In genomic region chr7:2613113-2613925, GRCh38 we compare ENCODE assay signal across 13 cellular contexts. TPM values are rescaled to one million over a fixed set of nuclear protein-coding genes. Genes with fewer than 3 reads are reported as not detected.
DNase-seq lines count a peak whose midpoint lies in the region; ATAC-seq and TF ChIP-seq lines count a peak whose summit lies in the region.
"Had no signal": no experiment of that assay in that cellular context is flagged by ENCODE, and none has a peak within 500 bp of the region (broad histone marks: within the 10 kb centered on the region; RNA-seq: fewer than 3 reads in every experiment).

No MANE protein-coding gene starts in this region.

- H3K9me3 ChIP-seq in HCT116 (ENCODE audit: control insufficient read depth in 1 of 2, insufficient read depth in 1 of 2, low read depth in 1 of 2, low read length in 2 of 2) = no peaks in the 10 kb centered on the region
- no peaks in the 10 kb centered on the region for H3K9me3 ChIP-seq in OCI-LY7 (ENCODE audit: low read length)
- no peaks in the 10 kb centered on the region for H3K9me3 ChIP-seq in heart right ventricle
- H3K9me3 ChIP-seq: breast epithelium had no signal

- H3K36me3 ChIP-seq in HCT116 (ENCODE audit: control insufficient read depth in 1 of 2, insufficient read depth in 2 of 2, low read length in 2 of 2) (no peaks in the 10 kb centered on the region), OCI-LY7 (ENCODE audit: insufficient read depth, low read length) (no peaks in the 10 kb centered on the region), heart right ventricle (no peaks in the 10 kb centered on the region)
- H3K36me3 ChIP-seq: breast epithelium had no signal

- H3K4me2 ChIP-seq in HCT116 (ENCODE audit: low read length) (no peak overlapping the region), OCI-LY7 (ENCODE audit: low read length) (peak overlapping the region; percentile 39)

- H3K4me1 ChIP-seq in HCT116 (ENCODE audit: control insufficient read depth in 1 of 2, insufficient read depth in 2 of 2, low read length in 2 of 2) (peaks cover 3 to 11% of the 10 kb centered on the region in 2 experiments; a peak in 3 of 4 replicates), OCI-LY7 (ENCODE audit: insufficient read depth, low read length, poor library complexity, severe bottlenecking) (peaks cover 26% of the 10 kb centered on the region), heart right ventricle (peaks cover 16 to 65% (median 40%) of the 10 kb centered on the region in 9 donors)

- DNase-seq in HCT116 (ENCODE audit: low read depth, low spot score) = no peak
- DNase-seq in OCI-LY7 (ENCODE audit: low spot score) = peak; percentile 59
- DNase-seq in heart right ventricle = no peak
- no peak for DNase-seq in hippocampal formation (lab: John Stamatoyannopoulos, UW)
- no peak for DNase-seq in HuH-7 (ENCODE audit: low spot score)
- DNase-seq in hepatic stellate cell (ENCODE audit: low spot score) = no peak
- DNase-seq: activated CD4-positive, CD25-positive, alpha-beta regulatory T cell; immature natural killer cell; NCI-H2081 treated with DMSO at 0.1 percent for 48 hours had no signal

- H3K79me2 ChIP-seq in HCT116 (ENCODE audit: insufficient read depth, low read length) (no peaks in the 10 kb centered on the region), OCI-LY7 (ENCODE audit: insufficient read depth, low read depth, low read length) (no peaks in the 10 kb centered on the region)

- H3K36me3 Mint-ChIP-seq in stimulated activated memory B cell treated with anti-CD40 and anti-IgM and Interleukin-4, amounts not matched to agents 10 μg/mL and 1 μg/mL and 100 μg/mL, for 72 hours = no peaks in the 10 kb centered on the region

- H3K4me1 Mint-ChIP-seq in stimulated activated memory B cell treated with anti-CD40 and anti-IgM and Interleukin-4, amounts not matched to agents 10 μg/mL and 1 μg/mL and 100 μg/mL, for 72 hours = peaks cover 41% of the 10 kb centered on the region

- intact Hi-C loops in HCT116 (cut with micrococcal nuclease) (no loop called here), OCI-LY7 (cut with micrococcal nuclease; ENCODE audit: unreplicated experiment) (loop anchor here (2.0 to 5.0 kb wide), 2 partner anchors 31 to 46 kb away; no protein-coding TSS in a partner anchor), heart right ventricle (cut with DNase I) (loop anchor here in 1 of 10 donors (2.0 kb wide), 1 partner anchor 49 kb away; no protein-coding TSS in a partner anchor)

- H3K27ac ChIP-seq in HCT116 (ENCODE audit: low read depth, low read length) = no peak overlapping the region
- H3K27ac ChIP-seq in OCI-LY7 (ENCODE audit: low read depth, low read length, poor library complexity, severe bottlenecking) = no peak overlapping the region
- H3K27ac ChIP-seq in heart right ventricle = peak overlapping the region; percentile 40 to 89 (median 76)

- H2AFZ ChIP-seq in HCT116 (ENCODE audit: low read depth, low read length, poor library complexity, severe bottlenecking) = no peak overlapping the region
- no peak overlapping the region; the same call in 1 of the 2 replicates for H2AFZ ChIP-seq in OCI-LY7 (ENCODE audit: low read length)

- H4K20me1 ChIP-seq in HCT116 (ENCODE audit: insufficient read depth) (no peaks in the 10 kb centered on the region), OCI-LY7 (ENCODE audit: insufficient read depth, low read length) (no peaks in the 10 kb centered on the region)

- H3K27ac Mint-ChIP-seq in stimulated activated memory B cell treated with anti-CD40 and anti-IgM and Interleukin-4, amounts not matched to agents 10 μg/mL and 1 μg/mL and 100 μg/mL, for 72 hours = peak overlapping the region; percentile 21
- H3K27ac Mint-ChIP-seq: activated T-cell treated with anti-CD3 and anti-CD28 coated beads, Interleukin-2, amount 50 U/mL, for 72 hours; immature natural killer cell had no signal

- peaks cover 9% of the 10 kb centered on the region for H3K27me3 Mint-ChIP-seq in stimulated activated memory B cell treated with anti-CD40 and anti-IgM and Interleukin-4, amounts not matched to agents 10 μg/mL and 1 μg/mL and 100 μg/mL, for 72 hours

- H3K9me3 Mint-ChIP-seq in stimulated activated memory B cell treated with anti-CD40 and anti-IgM and Interleukin-4, amounts not matched to agents 10 μg/mL and 1 μg/mL and 100 μg/mL, for 72 hours = no peaks in the 10 kb centered on the region
- H3K9me3 Mint-ChIP-seq: activated T-cell treated with anti-CD3 and anti-CD28 coated beads, Interleukin-2, amount 50 U/mL, for 72 hours; immature natural killer cell had no signal

- POLR2A ChIA-PET in HCT116 (lab: Charles Lee) = interaction anchor here (0.6 to 0.8 kb wide), 2 partner anchors 18 to 58 kb away, joined by 3 to 6 read pairs; no protein-coding TSS in a partner anchor
- POLR2A ChIA-PET in OCI-LY7 (lab: Charles Lee) = interaction anchor here (0.7 to 1.4 kb wide), 5 partner anchors 11 to 281 kb away, joined by 3 to 9 read pairs (median 3); no protein-coding TSS in a partner anchor

- TF ChIP-seq POLR2A in HCT116 (IDR thresholded peaks at IDR 0.05; ENCODE audit: borderline replicate concordance, extremely low read depth, insufficient read depth, insufficient read length) = no peak

- TF ChIP-seq RAD21 in HCT116 (IDR thresholded peaks at IDR 0.05; ENCODE audit: low read depth) = no peak

- no peak overlapping the region for H3K4me3 Mint-ChIP-seq in stimulated activated memory B cell treated with anti-CD40 and anti-IgM and Interleukin-4, amounts not matched to agents 10 μg/mL and 1 μg/mL and 100 μg/mL, for 72 hours
- H3K4me3 Mint-ChIP-seq: activated T-cell treated with anti-CD3 and anti-CD28 coated beads, Interleukin-2, amount 50 U/mL, for 72 hours; immature natural killer cell had no signal

- H3K9me2 ChIP-seq in HCT116 (ENCODE audit: insufficient read depth) = no peaks in the 10 kb centered on the region
- H3K9me2 ChIP-seq in OCI-LY7 (ENCODE audit: insufficient read depth, low read length) = no peaks in the 10 kb centered on the region

- no peaks in the 10 kb centered on the region for H3K27me3 ChIP-seq in HCT116 (ENCODE audit: insufficient read depth, low read length)
- no peaks in the 10 kb centered on the region for H3K27me3 ChIP-seq in heart right ventricle
- H3K27me3 ChIP-seq: breast epithelium had no signal

- CTCF ChIA-PET in HCT116 (lab: Charles Lee) = no interaction called here
- CTCF ChIA-PET in OCI-LY7 (lab: Charles Lee; ENCODE audit: unreplicated experiment) = interaction anchor here (0.6 to 1.2 kb wide), 4 partner anchors 18 to 97 kb away, joined by 3 to 4 read pairs (median 4); no protein-coding TSS in a partner anchor

- WGBS in heart right ventricle, 2 donors = 65 to 70% methylated on average over 19 of the region's 19 CpGs

- TF ChIP-seq CTCF in HCT116 (IDR thresholded peaks at IDR 0.05 in 2 of 3, conservative IDR thresholded peaks at IDR 0.05 in 1 of 3; ENCODE audit: borderline replicate concordance in 1 of 3, insufficient read depth in 1 of 3, low read depth in 2 of 3, low read length in 2 of 3) = no peak
- no peak for TF ChIP-seq CTCF in OCI-LY7 (conservative IDR thresholded peaks at IDR 0.05; ENCODE audit: low read length)
- no peak for TF ChIP-seq CTCF in heart right ventricle (IDR thresholded peaks at IDR 0.05)

- BruUV-seq in HCT116 (replicated peaks; lab: Mats Ljungman, UMichigan) = no TSS peak
- BruUV-seq in OCI-LY7 (replicated peaks; lab: Mats Ljungman, UMichigan) = no TSS peak

- no peak overlapping the region for H3K4me3 ChIP-seq in HCT116 (replicated peaks in 1 of 2; ENCODE audit: low read depth in 1 of 2, low read length in 2 of 2)
- H3K4me3 ChIP-seq in OCI-LY7 (ENCODE audit: low read depth, low read length, poor library complexity, severe bottlenecking) = no peak overlapping the region
- H3K4me3 ChIP-seq in heart right ventricle = no peak overlapping the region

- ATAC-seq in HCT116 (peak; percentile 27; the same call in 1 of the 2 replicates), heart right ventricle (peak in 5 of 8 donors; percentile 5 to 32 (median 18)), HG03097 (IDR thresholded peaks at IDR 0.05; ENCODE audit: low FRiP score, unreplicated experiment) (no peak)
- ATAC-seq in stimulated activated memory B cell treated with anti-CD40 and anti-IgM and Interleukin-4, amounts not matched to agents 10 μg/mL and 1 μg/mL and 100 μg/mL, for 72 hours = no peak

- RAD21 ChIA-PET in HCT116 (lab: Charles Lee; ENCODE audit: low non-redundant PET in 1 of 2, low total read pairs in 2 of 2, uncharacterized antibody in 2 of 2, unreplicated experiment in 2 of 2) = no interaction called here

- no peak overlapping the region for H3K9ac ChIP-seq in HCT116 (ENCODE audit: low read length)

TF ChIP-seq in HCT116, 20 proteins besides CTCF, POLR2A, EP300 and RAD21 (continues in another document):
- TF ChIP-seq YY1 (IDR thresholded peaks at IDR 0.05; ENCODE audit: extremely low read depth, insufficient replicate concordance, low read depth, low read length) (no peak), SIN3A (IDR thresholded peaks at IDR 0.05; ENCODE audit: low read depth) (no peak)

RNA-seq across cellular contexts. Expression of gene TTYH3, which starts 18.5 kb away (rescaled TPM):
- total RNA-seq in HCT116 (2021; ENCODE audit: unreplicated experiment) (40.3 TPM), OCI-LY7 (2022) (54.8 and 63.6 TPM in 2 replicates), heart right ventricle (10 to 100 TPM in 4 of 10 donors, 1 to 10 TPM in 6; 7.0 to 37.5 (median 9.0) TPM)
- polyA plus RNA-seq in HCT116 (2012) = 24.8 and 28.1 TPM in 2 replicates
- 17.9 and 23.8 TPM in 2 replicates for total RNA-seq in OCI-LY7 (2014; rRNA removed; shearing (Covaris generic))
- 1 to 10 TPM; 8.6 to 10.0 TPM for polyA plus RNA-seq in heart right ventricle

RNA-seq across cellular contexts. Expression of gene IQCE, which starts 54.5 kb away (rescaled TPM):
- total RNA-seq in HCT116 (2021; ENCODE audit: unreplicated experiment) (21.4 TPM), OCI-LY7 (2022) (6.2 and 8.6 TPM in 2 replicates), heart right ventricle (10 to 100 TPM in 4 of 10 donors, 1 to 10 TPM in 6; 7.8 to 13.8 (median 9.4) TPM)
- 10.4 and 12.2 TPM in 2 replicates for polyA plus RNA-seq in HCT116 (2012)
- 3.9 and 6.6 TPM in 2 replicates for total RNA-seq in OCI-LY7 (2014; rRNA removed; shearing (Covaris generic))
- 1 to 10 TPM; 4.2 to 5.0 TPM for polyA plus RNA-seq in heart right ventricle

RNA-seq across cellular contexts. Expression of gene BRAT1, which starts 58.0 kb away (rescaled TPM):
- total RNA-seq in HCT116 (2021; ENCODE audit: unreplicated experiment) = 47.6 TPM
- polyA plus RNA-seq in HCT116 (2012) = 32.1 and 35.3 TPM in 2 replicates
- 50.8 and 52.0 TPM in 2 replicates for total RNA-seq in OCI-LY7 (2014; rRNA removed; shearing (Covaris generic))
- 42.2 and 44.7 TPM in 2 replicates for total RNA-seq in OCI-LY7 (2022)
- total RNA-seq in heart right ventricle = 10 to 100 TPM; 10.6 to 18.2 (median 12.8) TPM
- 10 to 100 TPM; 16.8 to 22.8 TPM for polyA plus RNA-seq in heart right ventricle

Comparison
In these comparisons a context has a peak if more than half of its experiments do, and no peak if none do; other contexts are left out.
1. ATAC-seq: peak in HCT116 (single experiment) and heart right ventricle (5 of 8); none in stimulated activated memory B cell treated with anti-CD40 and anti-IgM and Interleukin-4, amounts not matched to agents 10 μg/mL and 1 μg/mL and 100 μg/mL, for 72 hours (single experiment) and HG03097 (single experiment).
2. H3K27ac ChIP-seq: peak in heart right ventricle (10 of 10); none in HCT116 (single experiment) and OCI-LY7 (single experiment).